In genomic region chrX:71095971-71096701, GRCh38 we compare ENCODE assay signal across 2 cellular contexts.
TF ChIP-seq lines count a peak whose summit lies in the region.

No MANE protein-coding gene starts in this region.

TF ChIP-seq in A549, 52 proteins besides CTCF, POLR2A, EP300 and RAD21:
- TF ChIP-seq RARB (CRISPR knock-in tag; IDR thresholded peaks at IDR 0.05) (no peak), CEBPB (IDR thresholded peaks at IDR 0.05) (no peak), TP53 (CRISPR knock-in tag; IDR thresholded peaks at IDR 0.05) (no peak), JUNB (IDR thresholded peaks at IDR 0.05) (no peak), ZC3H11A (IDR thresholded peaks at IDR 0.05) (no peak), HES2 (IDR thresholded peaks at IDR 0.05) (no peak), MAFK (IDR thresholded peaks at IDR 0.05; ENCODE audit: partially characterized antibody) (no peak), EHMT2 (IDR thresholded peaks at IDR 0.05; ENCODE audit: low read depth) (no peak), KDM5A (IDR thresholded peaks at IDR 0.05) (no peak), HMGXB4 (CRISPR knock-in tag; IDR thresholded peaks at IDR 0.05; ENCODE audit: borderline replicate concordance) (no peak), NFE2L2 (conservative IDR thresholded peaks at IDR 0.05; ENCODE audit: low read length) (no peak), CBX8 (IDR thresholded peaks at IDR 0.05) (no peak), TFCP2L1 (CRISPR knock-in tag; IDR thresholded peaks at IDR 0.05) (no peak), HOXB13 (CRISPR knock-in tag; IDR thresholded peaks at IDR 0.05; ENCODE audit: low read depth) (no peak), NR3C1 (IDR thresholded peaks at IDR 0.05) (no peak), ZNF302 (CRISPR knock-in tag; IDR thresholded peaks at IDR 0.05) (no peak), CHD2 (IDR thresholded peaks at IDR 0.05; ENCODE audit: low read length, partially characterized antibody) (no peak), JUN (IDR thresholded peaks at IDR 0.05) (no peak), POLR2AphosphoS2 (conservative IDR thresholded peaks at IDR 0.05; ENCODE audit: low read length) (no peak)

TF ChIP-seq in IMR-90, 13 proteins besides CTCF, POLR2A, EP300 and RAD21:
- TF ChIP-seq USF2 (IDR thresholded peaks at IDR 0.05; ENCODE audit: low read depth, low read length) = no peak
- no peak for TF ChIP-seq FOS (IDR thresholded peaks at IDR 0.05; ENCODE audit: low read depth, low read length)
- TF ChIP-seq RCOR1 (IDR thresholded peaks at IDR 0.05; ENCODE audit: insufficient replicate concordance, low read length) = no peak
- no peak for TF ChIP-seq RFX5 (IDR thresholded peaks at IDR 0.05; ENCODE audit: low read depth, low read length)
- no peak for TF ChIP-seq SMC3 (IDR thresholded peaks at IDR 0.05; ENCODE audit: low read depth, low read length)
- TF ChIP-seq MAFK (IDR thresholded peaks at IDR 0.05; ENCODE audit: low read depth, low read length) = no peak
- TF ChIP-seq CHD1 (IDR thresholded peaks at IDR 0.05; ENCODE audit: low read depth, low read length) = no peak
- TF ChIP-seq NFE2L2 (IDR thresholded peaks at IDR 0.05; ENCODE audit: low read depth, low read length) = no peak
- TF ChIP-seq BHLHE40 (IDR thresholded peaks at IDR 0.05; ENCODE audit: low read depth, low read length) = no peak
- no peak for TF ChIP-seq MXI1 (IDR thresholded peaks at IDR 0.05; ENCODE audit: borderline replicate concordance, low read depth, low read length)
TF ChIP-seq in IMR-90: peak in this region for 0.
